In the genomic region with DNA sequence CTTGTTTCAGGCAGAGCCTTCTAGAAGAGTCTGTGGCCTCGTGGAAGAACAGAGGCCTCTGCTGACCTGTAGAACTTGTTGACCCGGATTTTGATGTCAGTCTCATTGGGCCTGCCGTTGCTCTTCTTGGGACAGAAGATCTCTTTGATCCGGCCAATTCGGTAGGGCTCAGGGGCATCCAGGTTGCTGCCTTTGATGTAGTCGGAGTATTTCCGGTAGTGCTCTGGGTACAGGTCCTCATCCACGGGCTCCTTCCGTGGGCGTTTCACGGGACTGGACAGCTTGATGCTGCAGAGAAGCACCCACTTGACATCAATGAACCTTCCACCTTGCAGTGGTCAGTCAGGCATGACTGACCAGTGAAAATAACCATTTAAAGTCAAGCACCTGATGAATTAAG, we compare ENCODE assay signal across 1 cellular context.
TF ChIP-seq lines count a peak whose summit lies in the region.

No MANE protein-coding gene starts in this region.

TF ChIP-seq in GM12878, 131 proteins besides CTCF, POLR2A, EP300 and RAD21:
- peak; percentile 37; the same call in 1 of the 2 replicates for TF ChIP-seq PAX5 (IDR thresholded peaks at IDR 0.05; ENCODE audit: borderline replicate concordance, low read depth, low read length)
- TF ChIP-seq, protein P1, sequence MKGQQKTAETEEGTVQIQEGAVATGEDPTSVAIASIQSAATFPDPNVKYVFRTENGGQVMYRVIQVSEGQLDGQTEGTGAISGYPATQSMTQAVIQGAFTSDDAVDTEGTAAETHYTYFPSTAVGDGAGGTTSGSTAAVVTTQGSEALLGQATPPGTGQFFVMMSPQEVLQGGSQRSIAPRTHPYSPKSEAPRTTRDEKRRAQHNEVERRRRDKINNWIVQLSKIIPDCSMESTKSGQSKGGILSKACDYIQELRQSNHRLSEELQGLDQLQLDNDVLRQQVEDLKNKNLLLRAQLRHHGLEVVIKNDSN (IDR thresholded peaks at IDR 0.05; ENCODE audit: borderline replicate concordance, extremely low read length, insufficient read depth, low read depth, low read length): no peak
